ENCODE assay signal across 8 cellular contexts in genomic region chr4:74311696-74312313, GRCh38. TPM values are rescaled to one million over a fixed set of nuclear protein-coding genes. Genes with fewer than 3 reads are reported as not detected.
DNase-seq lines count a peak whose midpoint lies in the region; ATAC-seq, FAIRE-seq and TF ChIP-seq lines count a peak whose summit lies in the region.

No MANE protein-coding gene starts in this region.

- no peak for TF ChIP-seq POLR2A in H54 (IDR thresholded peaks at IDR 0.05; ENCODE audit: low read depth, low read length)

- H2AK5ac ChIP-seq in mesenchymal stem cell (ENCODE audit: low read length, severe bottlenecking), result no peak overlapping the region

- H3K4me1 ChIP-seq in mesenchymal stem cell (ENCODE audit: control insufficient read depth, insufficient read depth, low read depth, low read length), result no peaks in the 10 kb centered on the region

- no peak overlapping the region for H3K18ac ChIP-seq in mesenchymal stem cell (ENCODE audit: low read depth in 1 of 2, low read length in 2 of 2)

- H2BK120ac ChIP-seq in mesenchymal stem cell (ENCODE audit: low read depth, low read length), result no peak overlapping the region

- no peak overlapping the region for H2BK15ac ChIP-seq in mesenchymal stem cell (ENCODE audit: low read depth, poor library complexity, severe bottlenecking)

- no peak overlapping the region for H3K4ac ChIP-seq in mesenchymal stem cell (ENCODE audit: low read depth in 1 of 2, low read length in 2 of 2)

- no peak for DNase-seq in BJ (ENCODE audit: low read depth)
- DNase-seq in NCI-H69 (lab: John Stamatoyannopoulos, UW), result peak; percentile 64
- peak; percentile 84 for DNase-seq in choroid plexus epithelial cell (ENCODE audit: low read depth)
- DNase-seq in mesenchymal stem cell, result peak; percentile 74
- DNase-seq in H7, result no peak
- no peak for DNase-seq in H54 (ENCODE audit: insufficient read length, low spot score)

- H3K27me3 ChIP-seq in BJ (ENCODE audit: control insufficient read depth, insufficient read depth, low read length) (no peaks in the 10 kb centered on the region), mesenchymal stem cell (ENCODE audit: control insufficient read depth in 1 of 2, insufficient read depth in 1 of 2, low read length in 2 of 2) (no peaks in the 10 kb centered on the region), H7 (ENCODE audit: control insufficient read depth, insufficient read depth, low read length) (no peaks in the 10 kb centered on the region)

- no peaks in the 10 kb centered on the region for H3K9me3 ChIP-seq in mesenchymal stem cell (ENCODE audit: control insufficient read depth, low read length)

- H3K9ac ChIP-seq in mesenchymal stem cell (ENCODE audit: low read length), result no peak overlapping the region

- FAIRE-seq in H54 (lab: Jason Lieb, UNC), result no peak

- WGBS in mesenchymal stem cell, result 40% methylated on average over 4 of the region's 4 CpGs

- no peak overlapping the region for H3K27ac ChIP-seq in mesenchymal stem cell (ENCODE audit: low read length, poor library complexity, severe bottlenecking)

- TF ChIP-seq CTCF in BJ (IDR thresholded peaks at IDR 0.05; ENCODE audit: insufficient read depth, low read depth, low read length) (peak; percentile 69), GM12872 (IDR thresholded peaks at IDR 0.05; ENCODE audit: insufficient read depth, low read depth, low read length) (peak; percentile 60), choroid plexus epithelial cell (conservative IDR thresholded peaks at IDR 0.05; ENCODE audit: low read depth, low read length) (peak; percentile 74)

- CTCF ChIA-PET in BJ (lab: Yijun Ruan, JAX), result interaction anchor here (0.7 to 2.0 kb wide), 10 partner anchors 8 to 160 kb away, joined by 3 to 23 read pairs (median 4); no protein-coding TSS in a partner anchor

- POLR2A ChIA-PET in BJ (lab: Charles Lee), result no interaction called here

- no peak overlapping the region for H3K14ac ChIP-seq in mesenchymal stem cell (ENCODE audit: low read length in 2 of 2)

- H2BK12ac ChIP-seq in mesenchymal stem cell (ENCODE audit: low read length in 2 of 2), result no peak overlapping the region

- no peak overlapping the region for H3K23ac ChIP-seq in mesenchymal stem cell (ENCODE audit: low read length in 2 of 2)

- ATAC-seq in HG02981 (IDR thresholded peaks at IDR 0.05; ENCODE audit: unreplicated experiment), result peak; percentile 53

- H4K91ac ChIP-seq in mesenchymal stem cell (ENCODE audit: low read length), result no peak overlapping the region

- H3K4me2 ChIP-seq in mesenchymal stem cell (ENCODE audit: low read length, poor library complexity, severe bottlenecking), result no peak overlapping the region

- H3K36me3 ChIP-seq in BJ (ENCODE audit: control insufficient read depth, insufficient read depth, low read length) (no peaks in the 10 kb centered on the region), mesenchymal stem cell (ENCODE audit: control insufficient read depth in 1 of 2, insufficient read depth in 2 of 2, low read depth in 1 of 2, low read length in 2 of 2) (no peaks in the 10 kb centered on the region), H7 (replicated peaks; ENCODE audit: control insufficient read depth, insufficient read depth, low read length) (no peaks in the 10 kb centered on the region)

- H4K8ac ChIP-seq in mesenchymal stem cell (ENCODE audit: low read length), result no peak overlapping the region

- H2AFZ ChIP-seq in mesenchymal stem cell (ENCODE audit: low read depth, low read length), result no peak overlapping the region

- no peak overlapping the region for H3K4me3 ChIP-seq in BJ (ENCODE audit: low read depth, low read length)
- no peak overlapping the region for H3K4me3 ChIP-seq in choroid plexus epithelial cell (ENCODE audit: low read depth, low read length)
- H3K4me3 ChIP-seq in mesenchymal stem cell (ENCODE audit: insufficient read depth in 1 of 2, low read depth in 1 of 2, low read length in 2 of 2), result no peak overlapping the region
- no peak overlapping the region for H3K4me3 ChIP-seq in H7 (ENCODE audit: insufficient read depth, low read depth, low read length)

- H2BK5ac ChIP-seq in mesenchymal stem cell (ENCODE audit: low read depth, low read length, poor library complexity, severe bottlenecking), result no peak overlapping the region

- no peaks in the 10 kb centered on the region for H3K79me1 ChIP-seq in mesenchymal stem cell (replicated peaks; ENCODE audit: low read length, poor library complexity, severe bottlenecking)

RNA-seq across cellular contexts. Expression of gene EPGN, which starts 3.5 kb away (rescaled TPM):
- 0.13 and 0.49 TPM in 2 replicates for polyA plus RNA-seq in BJ (2011; rRNA removed)
- polyA minus RNA-seq in BJ (2011; rRNA and poly(A)+ RNA removed), result not detected in 2 replicates
- polyA plus RNA-seq in mesenchymal stem cell (2013, experiment 1 of 2), result not detected
- polyA plus RNA-seq in mesenchymal stem cell (2013, experiment 2 of 2), result not detected
- not detected in 2 replicates for total RNA-seq in H7 (2014; rRNA removed; shearing (Covaris generic))

RNA-seq across cellular contexts. Expression of gene EREG, which starts 53.1 kb away (rescaled TPM):
- polyA plus RNA-seq in BJ (2011; rRNA removed), result 0.40 and 0.48 TPM in 2 replicates
- 0.28 and 0.72 TPM in 2 replicates for polyA minus RNA-seq in BJ (2011; rRNA and poly(A)+ RNA removed)
- 3.8 TPM for polyA plus RNA-seq in mesenchymal stem cell (2013, experiment 1 of 2)
- 4.0 TPM for polyA plus RNA-seq in mesenchymal stem cell (2013, experiment 2 of 2)
- not detected in 2 replicates for total RNA-seq in H7 (2014; rRNA removed; shearing (Covaris generic))

Comparison
In these comparisons a context has a peak if more than half of its experiments do, and no peak if none do; other contexts are left out.
1. DNase-seq: peak in NCI-H69 (single experiment), choroid plexus epithelial cell (single experiment) and mesenchymal stem cell (single experiment); none in BJ (single experiment), H7 (single experiment) and H54 (single experiment).
2. Peak in every context shown above with its lines, with median percentiles within 50 percentile points of each other: CTCF ChIP-seq.